In genomic region chrX:6226053-6226645, GRCh38 we compare ENCODE assay signal across 12 cellular contexts. TPM values are rescaled to one million over a fixed set of nuclear protein-coding genes. Genes with fewer than 3 reads are reported as not detected.
A peak's percentile ranks its signal among the peaks of the same experiment; 100 is the strongest.
DNase-seq lines count a peak whose midpoint lies in the region; ATAC-seq and TF ChIP-seq lines count a peak whose summit lies in the region.
"Had no signal": no experiment of that assay in that cellular context is flagged by ENCODE, and none has a peak within 500 bp of the region (broad histone marks: within the 10 kb centered on the region; RNA-seq: fewer than 3 reads in every experiment).

No MANE protein-coding gene starts in this region.

- ATAC-seq in HG02588 (IDR thresholded peaks at IDR 0.05; ENCODE audit: unreplicated experiment), result no peak

- H3K4me3 ChIP-seq in brain microvascular endothelial cell (ENCODE audit: low read depth, low read length) (peak overlapping the region; percentile 52), kidney epithelial cell (ENCODE audit: low read depth, low read length) (peak overlapping the region; percentile 39)

- H3K27ac ChIP-seq in brain microvascular endothelial cell, result no peak overlapping the region
- peak overlapping the region; percentile 17 for H3K27ac ChIP-seq in substantia nigra (ENCODE audit: low read depth, low read length, poor library complexity, severe bottlenecking)
- H3K27ac ChIP-seq: neutrophil had no signal

- peak; percentile 28 for DNase-seq in NCI-H146 (lab: John Stamatoyannopoulos, UW)
- no peak for DNase-seq in NCI-H146 treated with DMSO at 0.1 percent for 48 hours (lab: John Stamatoyannopoulos, UW; ENCODE audit: unreplicated experiment)
- DNase-seq in brain microvascular endothelial cell, result no peak
- no peak for DNase-seq in kidney epithelial cell (ENCODE audit: low read depth)
- DNase-seq in substantia nigra (lab: John Stamatoyannopoulos, UW), result peak in 43 of 49 donors; percentile 1 to 55 (median 15)
- DNase-seq in GM20000 (ENCODE audit: low spot score), result no peak
- no peak for DNase-seq in OCI-M2 (lab: John Stamatoyannopoulos, UW; ENCODE audit: unreplicated experiment)
- DNase-seq: ACHN; activated naive CD4-positive, alpha-beta T cell; NCI-H2227 treated with DMSO at 0.1 percent for 48 hours had no signal

- H3K27me3 ChIP-seq in brain microvascular endothelial cell (replicated peaks) (peaks cover 15% of the 10 kb centered on the region), kidney epithelial cell (ENCODE audit: control insufficient read depth, insufficient read depth, low read length) (peaks cover 24% of the 10 kb centered on the region)

- TF ChIP-seq CTCF in brain microvascular endothelial cell (IDR thresholded peaks at IDR 0.05; ENCODE audit: low read depth, low read length, missing control alignments) (no peak), kidney epithelial cell (IDR thresholded peaks at IDR 0.05; ENCODE audit: insufficient read depth, low read length, poor library complexity, severe bottlenecking) (no peak), GM20000 (IDR thresholded peaks at IDR 0.05; ENCODE audit: extremely low read depth, missing control alignments) (no peak)

- no peaks in the 10 kb centered on the region for H3K36me3 ChIP-seq in brain microvascular endothelial cell (replicated peaks)
- H3K36me3 ChIP-seq in kidney epithelial cell (ENCODE audit: control insufficient read depth, insufficient read depth, low read length), result no peaks in the 10 kb centered on the region
- H3K36me3 ChIP-seq: neutrophil had no signal

- in situ Hi-C loops in brain microvascular endothelial cell (cut with HindIII; ENCODE audit: low pct_ligation_motif_present, low sequenced_read_pairs), result no loop called here

RNA-seq across cellular contexts. Expression of gene NLGN4X, which starts 2.5 kb away (rescaled TPM):
- total RNA-seq in kidney epithelial cell, result 1.2 and 1.5 TPM in 2 replicates

Comparison
In these comparisons a context has a peak if more than half of its experiments do, and no peak if none do; other contexts are left out.
1. DNase-seq: peak in NCI-H146 (single experiment) and substantia nigra (43 of 49); none in NCI-H146 treated with DMSO at 0.1 percent for 48 hours (single experiment), brain microvascular endothelial cell (single experiment), kidney epithelial cell (single experiment), GM20000 (single experiment) and OCI-M2 (single experiment).